ENCODE assay signal across 8 cellular contexts in genomic region chr12:105330938-105331804, GRCh38. TPM values are rescaled to one million over a fixed set of nuclear protein-coding genes. Genes with fewer than 3 reads are reported as not detected.
A peak's percentile ranks its signal among the peaks of the same experiment; 100 is the strongest.
DNase-seq lines count a peak whose midpoint lies in the region; ATAC-seq lines count a peak whose summit lies in the region.

No MANE protein-coding gene starts in this region.

- ATAC-seq in GM21737 (IDR thresholded peaks at IDR 0.05; ENCODE audit: unreplicated experiment), result peak; percentile 7
- peak; percentile 25 to 57 for ATAC-seq in left cardiac atrium
- ATAC-seq in sciatic nerve, result peak; percentile 35

- DNase-seq in D341Med (ENCODE audit: low spot score) (peak; percentile 77), NCI-H69 (lab: John Stamatoyannopoulos, UW) (peak; percentile 81), activated gamma-delta T cell (lab: John Stamatoyannopoulos, UW) (peak; percentile 57), left cardiac atrium (no peak), sciatic nerve (ENCODE audit: low spot score) (peak; percentile 70), medulla oblongata (ENCODE audit: extremely low spot score) (no peak), NCI-H1694 treated with DMSO at 0.1 percent for 48 hours (lab: John Stamatoyannopoulos, UW) (no peak)

- intact Hi-C loops in left cardiac atrium (cut with DNase I) (no loop called here), sciatic nerve (cut with DNase I) (no loop called here)

RNA-seq across cellular contexts. Expression of gene C12orf75, which starts 0.7 kb away (rescaled TPM):
- total RNA-seq in left cardiac atrium (1 to 10 TPM; 2.8 to 4.8 TPM), sciatic nerve (35.7 TPM)

Comparison
In these comparisons a context has a peak if more than half of its experiments do, and no peak if none do; other contexts are left out.
1. DNase-seq: peak in D341Med (single experiment), NCI-H69 (single experiment), activated gamma-delta T cell (single experiment) and sciatic nerve (single experiment); none in left cardiac atrium (single experiment), medulla oblongata (single experiment) and NCI-H1694 treated with DMSO at 0.1 percent for 48 hours (single experiment).
2. Peak in every context shown above with its lines, with median percentiles within 50 percentile points of each other: ATAC-seq.